In the genomic region with DNA sequence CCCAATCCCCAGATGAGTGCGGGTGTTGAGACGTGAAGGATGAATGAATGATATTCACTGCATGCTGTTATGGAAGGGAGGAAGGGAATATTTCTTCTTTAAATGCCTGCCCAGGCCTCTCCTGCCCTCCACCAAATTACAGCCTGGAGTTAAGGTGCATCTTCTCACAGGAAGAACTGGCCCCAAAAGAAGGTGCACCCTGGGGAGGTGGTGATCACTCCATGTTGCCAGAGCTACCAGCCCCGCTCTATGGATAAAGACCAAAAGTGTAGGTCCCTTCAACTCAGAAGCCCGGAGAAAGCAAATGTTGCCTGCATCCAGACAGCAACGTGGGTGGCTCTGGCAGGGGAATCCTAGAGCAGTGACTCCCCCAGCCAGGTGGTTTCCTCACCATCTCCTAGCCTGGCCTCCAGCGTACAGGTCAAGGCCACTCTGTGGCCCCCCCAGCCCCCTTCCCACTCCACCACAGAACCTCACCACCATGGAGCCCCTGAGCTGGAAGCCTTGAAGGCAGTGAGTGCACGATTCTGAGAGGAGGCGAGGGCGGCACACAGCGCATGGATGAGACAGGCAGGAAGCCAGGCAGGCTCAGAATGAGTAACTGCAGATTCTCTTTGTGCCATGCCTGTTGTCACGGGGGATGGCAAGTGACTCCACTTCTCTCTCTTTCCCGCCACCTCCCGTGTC, we compare ENCODE assay signal across 15 cellular contexts. TPM values are rescaled to one million over a fixed set of nuclear protein-coding genes. Genes with fewer than 3 reads are reported as not detected.
A peak's percentile ranks its signal among the peaks of the same experiment; 100 is the strongest.
DNase-seq lines count a peak whose midpoint lies in the region; ATAC-seq and TF ChIP-seq lines count a peak whose summit lies in the region.
"Had no signal": no experiment of that assay in that cellular context is flagged by ENCODE, and none has a peak within 500 bp of the region (broad histone marks: within the 10 kb centered on the region; RNA-seq: fewer than 3 reads in every experiment).

No MANE protein-coding gene starts in this region.

- peaks cover 28% of the 10 kb centered on the region for H3K4me1 Mint-ChIP-seq in activated naive CD8-positive, alpha-beta T cell treated with anti-CD3 and anti-CD28 coated beads, Interleukin-2, amount 10 ng/mL, durations not matched to agents 7 days and 5 days
- H3K4me1 Mint-ChIP-seq in activated naive CD8-positive, alpha-beta T cell treated with anti-CD3 and anti-CD28 coated beads for 36 hours, result peaks cover 22% of the 10 kb centered on the region
- peaks cover 25% of the 10 kb centered on the region for H3K4me1 Mint-ChIP-seq in activated T-helper 17 cell treated with anti-CD3 and anti-CD28 coated beads, Interleukin-2, amount 50 U/mL, for 72 hours
- H3K4me1 Mint-ChIP-seq in T-helper 2 cell treated with Interferon-gamma antibody and Interleukin-4, amounts not matched to agents 5 μg/mL and 100 μg/mL, for 36 hours (ENCODE audit: low read depth), result peaks cover 12% of the 10 kb centered on the region

- H3K9me3 Mint-ChIP-seq in activated naive CD8-positive, alpha-beta T cell treated with anti-CD3 and anti-CD28 coated beads, Interleukin-2, amount 10 ng/mL, durations not matched to agents 7 days and 5 days, result no peaks in the 10 kb centered on the region
- no peaks in the 10 kb centered on the region for H3K9me3 Mint-ChIP-seq in activated naive CD8-positive, alpha-beta T cell treated with anti-CD3 and anti-CD28 coated beads for 36 hours
- H3K9me3 Mint-ChIP-seq in activated T-helper 17 cell treated with anti-CD3 and anti-CD28 coated beads, Interleukin-2, amount 50 U/mL, for 72 hours, result no peaks in the 10 kb centered on the region
- no peaks in the 10 kb centered on the region for H3K9me3 Mint-ChIP-seq in T-helper 2 cell treated with Interferon-gamma antibody and Interleukin-4, amounts not matched to agents 5 μg/mL and 100 μg/mL, for 36 hours
- H3K9me3 Mint-ChIP-seq: GM23338, nephron progenitor cell had no signal

- intact Hi-C loops in testis (cut with DNase I; ENCODE audit: low total_unique reads), result no loop called here

- H3K36me3 Mint-ChIP-seq in activated naive CD8-positive, alpha-beta T cell treated with anti-CD3 and anti-CD28 coated beads, Interleukin-2, amount 10 ng/mL, durations not matched to agents 7 days and 5 days, result no peaks in the 10 kb centered on the region
- H3K36me3 Mint-ChIP-seq in activated naive CD8-positive, alpha-beta T cell treated with anti-CD3 and anti-CD28 coated beads for 36 hours, result no peaks in the 10 kb centered on the region
- no peaks in the 10 kb centered on the region for H3K36me3 Mint-ChIP-seq in activated T-helper 17 cell treated with anti-CD3 and anti-CD28 coated beads, Interleukin-2, amount 50 U/mL, for 72 hours (ENCODE audit: low read depth)
- no peaks in the 10 kb centered on the region for H3K36me3 Mint-ChIP-seq in T-helper 2 cell treated with Interferon-gamma antibody and Interleukin-4, amounts not matched to agents 5 μg/mL and 100 μg/mL, for 36 hours (ENCODE audit: low read depth)

- WGBS in testis, 2 donors, result 79 to 84% methylated on average over 7 to 13 of the region's 13 CpGs

- H3K4me3 ChIP-seq in testis, result no peak overlapping the region
- H3K4me3 ChIP-seq: GM23338 had no signal

- H3K36me3 ChIP-seq in testis (ENCODE audit: low read depth, missing control alignments), result no peaks in the 10 kb centered on the region

- peaks cover 42% of the 10 kb centered on the region for H3K27me3 Mint-ChIP-seq in activated naive CD8-positive, alpha-beta T cell treated with anti-CD3 and anti-CD28 coated beads, Interleukin-2, amount 10 ng/mL, durations not matched to agents 7 days and 5 days
- H3K27me3 Mint-ChIP-seq in activated naive CD8-positive, alpha-beta T cell treated with anti-CD3 and anti-CD28 coated beads for 36 hours, result peaks cover 26% of the 10 kb centered on the region
- H3K27me3 Mint-ChIP-seq in activated T-helper 17 cell treated with anti-CD3 and anti-CD28 coated beads, Interleukin-2, amount 50 U/mL, for 72 hours, result peaks cover 24% of the 10 kb centered on the region
- H3K27me3 Mint-ChIP-seq in T-helper 2 cell treated with Interferon-gamma antibody and Interleukin-4, amounts not matched to agents 5 μg/mL and 100 μg/mL, for 36 hours (ENCODE audit: low read depth), result peaks cover 56% of the 10 kb centered on the region

- H3K27ac ChIP-seq in testis, result no peak overlapping the region

- no peak overlapping the region for H3K27ac Mint-ChIP-seq in activated naive CD8-positive, alpha-beta T cell treated with anti-CD3 and anti-CD28 coated beads, Interleukin-2, amount 10 ng/mL, durations not matched to agents 7 days and 5 days
- no peak overlapping the region for H3K27ac Mint-ChIP-seq in activated naive CD8-positive, alpha-beta T cell treated with anti-CD3 and anti-CD28 coated beads for 36 hours
- H3K27ac Mint-ChIP-seq in activated T-helper 17 cell treated with anti-CD3 and anti-CD28 coated beads, Interleukin-2, amount 50 U/mL, for 72 hours, result peak overlapping the region; percentile 37
- H3K27ac Mint-ChIP-seq in T-helper 2 cell treated with Interferon-gamma antibody and Interleukin-4, amounts not matched to agents 5 μg/mL and 100 μg/mL, for 36 hours, result no peak overlapping the region
- H3K27ac Mint-ChIP-seq: GM23338, nephron progenitor cell had no signal

- no peaks in the 10 kb centered on the region for H3K9me3 ChIP-seq in testis

- no peak for ATAC-seq in activated naive CD8-positive, alpha-beta T cell treated with anti-CD3 and anti-CD28 coated beads, Interleukin-2, amount 10 ng/mL, durations not matched to agents 7 days and 5 days (ENCODE audit: low read depth)
- peak; percentile 42 for ATAC-seq in activated T-helper 17 cell treated with anti-CD3 and anti-CD28 coated beads, Interleukin-2, amount 50 U/mL, for 72 hours (replicated peaks)
- ATAC-seq in left lobe of liver, result no peak
- ATAC-seq in GM21528 (IDR thresholded peaks at IDR 0.05; ENCODE audit: low FRiP score, unreplicated experiment), result no peak
- ATAC-seq: GM23338, left ventricle myocardium superior, Panc1 had no signal

- TF ChIP-seq CTCF in testis (IDR thresholded peaks at IDR 0.05), result no peak

- DNase-seq in activated naive CD8-positive, alpha-beta T cell treated with anti-CD3 and anti-CD28 coated beads, Interleukin-2, amount 10 ng/mL, durations not matched to agents 7 days and 5 days, result peak; percentile 24
- no peak for DNase-seq in activated naive CD8-positive, alpha-beta T cell treated with anti-CD3 and anti-CD28 coated beads for 36 hours
- DNase-seq in left lobe of liver (ENCODE audit: low spot score) (peak; percentile 28), testis (peak; percentile 53), NCI-H187 (lab: John Stamatoyannopoulos, UW) (no peak)
- DNase-seq in T-helper 2 cell treated with Interferon-gamma antibody and Interleukin-4, amounts not matched to agents 5 μg/mL and 100 μg/mL, for 36 hours (ENCODE audit: low spot score), result no peak
- DNase-seq: activated CD4-positive, alpha-beta T cell treated with anti-CD3 and anti-CD28 coated beads for 4 hours; IMR-90; left ventricle myocardium superior; NCI-H446 treated with DMSO at 0.1 percent for 48 hours; nephron progenitor cell had no signal

- no peak overlapping the region for H3K4me3 Mint-ChIP-seq in activated naive CD8-positive, alpha-beta T cell treated with anti-CD3 and anti-CD28 coated beads, Interleukin-2, amount 10 ng/mL, durations not matched to agents 7 days and 5 days
- H3K4me3 Mint-ChIP-seq in activated naive CD8-positive, alpha-beta T cell treated with anti-CD3 and anti-CD28 coated beads for 36 hours, result no peak overlapping the region
- peak overlapping the region; percentile 41 for H3K4me3 Mint-ChIP-seq in activated T-helper 17 cell treated with anti-CD3 and anti-CD28 coated beads, Interleukin-2, amount 50 U/mL, for 72 hours
- no peak overlapping the region for H3K4me3 Mint-ChIP-seq in T-helper 2 cell treated with Interferon-gamma antibody and Interleukin-4, amounts not matched to agents 5 μg/mL and 100 μg/mL, for 36 hours
- H3K4me3 Mint-ChIP-seq: GM23338, nephron progenitor cell had no signal

- H3K4me1 ChIP-seq in testis, result peaks cover 25% of the 10 kb centered on the region

- no peak for TF ChIP-seq POLR2A in testis (IDR thresholded peaks at IDR 0.05)

- POLR2A ChIA-PET in activated naive CD8-positive, alpha-beta T cell treated with anti-CD3 and anti-CD28 coated beads, Interleukin-2, amount 10 ng/mL, durations not matched to agents 7 days and 5 days (lab: Charles Lee), result no interaction called here

- no peaks in the 10 kb centered on the region for H3K27me3 ChIP-seq in testis

RNA-seq across cellular contexts. Expression of gene VIPR1, which starts 3.5 kb away (rescaled TPM):
- 10 to 100 TPM; 22.3 to 26.9 TPM for total RNA-seq in activated naive CD8-positive, alpha-beta T cell treated with anti-CD3 and anti-CD28 coated beads, Interleukin-2, amount 10 ng/mL, durations not matched to agents 7 days and 5 days
- total RNA-seq in activated naive CD8-positive, alpha-beta T cell treated with anti-CD3 and anti-CD28 coated beads for 36 hours, result 1 to 10 TPM; 6.0 to 6.6 TPM
- 10 to 100 TPM in 1 of 2 donors, 1 to 10 TPM in 1; 1.9 to 12.1 TPM for total RNA-seq in activated T-helper 17 cell treated with anti-CD3 and anti-CD28 coated beads, Interleukin-2, amount 50 U/mL, for 72 hours
- 27.0 TPM for total RNA-seq in left lobe of liver
- total RNA-seq in testis, result 10 to 100 TPM in 1 of 2 donors, 1 to 10 TPM in 1; 4.6 to 10.2 TPM
- 3.4 TPM for polyA plus RNA-seq in testis (ENCODE audit: insufficient read depth, low read depth, low replicate concordance)
- total RNA-seq: IMR-90 had no signal
- polyA plus RNA-seq: IMR-90 had no signal

Comparison
In these comparisons a context has a peak if more than half of its experiments do, and no peak if none do; other contexts are left out.
1. DNase-seq: peak in activated naive CD8-positive, alpha-beta T cell treated with anti-CD3 and anti-CD28 coated beads, Interleukin-2, amount 10 ng/mL, durations not matched to agents 7 days and 5 days (single experiment), left lobe of liver (single experiment) and testis (single experiment); none in activated naive CD8-positive, alpha-beta T cell treated with anti-CD3 and anti-CD28 coated beads for 36 hours (single experiment), T-helper 2 cell treated with Interferon-gamma antibody and Interleukin-4, amounts not matched to agents 5 μg/mL and 100 μg/mL, for 36 hours (single experiment) and NCI-H187 (0 of 2).